1 cellular context compared by ENCODE assay signal in the genomic region with DNA sequence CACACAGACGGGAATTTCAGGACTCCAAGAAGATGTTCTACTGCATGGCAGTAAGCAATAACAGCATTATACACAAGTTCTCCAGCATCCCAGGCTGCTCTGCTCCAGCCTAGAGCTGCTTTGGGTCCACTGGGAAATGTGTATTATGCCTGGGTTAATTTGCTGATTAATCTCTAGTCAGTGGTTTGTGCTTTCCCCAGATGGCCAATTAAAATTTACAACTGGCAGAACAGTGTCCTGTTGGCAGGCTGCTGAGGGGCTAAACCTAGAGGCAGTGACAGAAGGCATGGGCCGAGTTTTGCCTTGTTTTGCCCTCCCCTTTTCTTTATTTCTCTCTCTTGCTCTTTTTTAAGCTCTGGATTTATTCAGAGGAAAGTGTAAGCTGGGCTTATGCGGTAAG.
TF ChIP-seq lines count a peak whose summit lies in the region.

No MANE protein-coding gene starts in this region.

TF ChIP-seq in HEK293, 187 proteins besides CTCF, POLR2A, EP300 and RAD21 (continued from another document):
- TF ChIP-seq ZNF214 (tag by site-specific recombination; IDR thresholded peaks at IDR 0.05; ENCODE audit: borderline replicate concordance) (no peak), ZNF19 (tag by site-specific recombination; IDR thresholded peaks at IDR 0.05; ENCODE audit: low read depth) (no peak), BCL11B (tag by site-specific recombination; IDR thresholded peaks at IDR 0.05; ENCODE audit: low read depth) (no peak), TRIM28 (IDR thresholded peaks at IDR 0.05; ENCODE audit: borderline replicate concordance, low read length) (peak; percentile 46; the same call in 1 of the 2 replicates), IKZF3 (tag by site-specific recombination; IDR thresholded peaks at IDR 0.05) (no peak), ZNF843 (tag by site-specific recombination; IDR thresholded peaks at IDR 0.05) (peak; percentile 62), ZNF561 (tag by site-specific recombination; IDR thresholded peaks at IDR 0.05; ENCODE audit: borderline replicate concordance) (0 out of 2 replicates have a peak, but pooled peaks have one; percentile 30), ZNF600 (tag by site-specific recombination; IDR thresholded peaks at IDR 0.05) (peak; percentile 74), ZNF266 (tag by site-specific recombination; IDR thresholded peaks at IDR 0.05; ENCODE audit: low read depth) (no peak), ZNF37A (tag by site-specific recombination; IDR thresholded peaks at IDR 0.05) (no peak), TCF7L2 (IDR thresholded peaks at IDR 0.05; ENCODE audit: borderline replicate concordance, low read depth, low read length) (no peak), ZNF341 (tag by site-specific recombination; IDR thresholded peaks at IDR 0.05; ENCODE audit: low read depth) (no peak), FEZF1 (tag by site-specific recombination; IDR thresholded peaks at IDR 0.05) (peak; percentile 87), ZBTB21 (tag by site-specific recombination; IDR thresholded peaks at IDR 0.05) (no peak), OSR2 (tag by site-specific recombination; IDR thresholded peaks at IDR 0.05) (peak; percentile 65), PRDM1 (tag by site-specific recombination; IDR thresholded peaks at IDR 0.05) (no peak), ZNF239 (tag by site-specific recombination; IDR thresholded peaks at IDR 0.05) (no peak), ZNF138 (tag by site-specific recombination; IDR thresholded peaks at IDR 0.05; ENCODE audit: borderline replicate concordance) (no peak), ZNF157 (tag by site-specific recombination; IDR thresholded peaks at IDR 0.05) (no peak), ZFP3 (tag by site-specific recombination; IDR thresholded peaks at IDR 0.05; ENCODE audit: low read depth) (no peak), ZBTB8A (tag by site-specific recombination; IDR thresholded peaks at IDR 0.05) (peak; percentile 82), ZNF223 (tag by site-specific recombination; IDR thresholded peaks at IDR 0.05) (no peak)
- TF ChIP-seq, protein P1, sequence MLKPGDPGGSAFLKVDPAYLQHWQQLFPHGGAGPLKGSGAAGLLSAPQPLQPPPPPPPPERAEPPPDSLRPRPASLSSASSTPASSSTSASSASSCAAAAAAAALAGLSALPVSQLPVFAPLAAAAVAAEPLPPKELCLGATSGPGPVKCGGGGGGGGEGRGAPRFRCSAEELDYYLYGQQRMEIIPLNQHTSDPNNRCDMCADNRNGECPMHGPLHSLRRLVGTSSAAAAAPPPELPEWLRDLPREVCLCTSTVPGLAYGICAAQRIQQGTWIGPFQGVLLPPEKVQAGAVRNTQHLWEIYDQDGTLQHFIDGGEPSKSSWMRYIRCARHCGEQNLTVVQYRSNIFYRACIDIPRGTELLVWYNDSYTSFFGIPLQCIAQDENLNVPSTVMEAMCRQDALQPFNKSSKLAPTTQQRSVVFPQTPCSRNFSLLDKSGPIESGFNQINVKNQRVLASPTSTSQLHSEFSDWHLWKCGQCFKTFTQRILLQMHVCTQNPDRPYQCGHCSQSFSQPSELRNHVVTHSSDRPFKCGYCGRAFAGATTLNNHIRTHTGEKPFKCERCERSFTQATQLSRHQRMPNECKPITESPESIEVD (tag by site-specific recombination; IDR thresholded peaks at IDR 0.05) = peak; percentile 47; the same call in 1 of the 2 replicates
- TF ChIP-seq, protein P2, sequence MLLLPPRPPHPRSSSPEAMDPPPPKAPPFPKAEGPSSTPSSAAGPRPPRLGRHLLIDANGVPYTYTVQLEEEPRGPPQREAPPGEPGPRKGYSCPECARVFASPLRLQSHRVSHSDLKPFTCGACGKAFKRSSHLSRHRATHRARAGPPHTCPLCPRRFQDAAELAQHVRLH (tag by site-specific recombination; IDR thresholded peaks at IDR 0.05) = no peak
- TF ChIP-seq, protein P3, sequence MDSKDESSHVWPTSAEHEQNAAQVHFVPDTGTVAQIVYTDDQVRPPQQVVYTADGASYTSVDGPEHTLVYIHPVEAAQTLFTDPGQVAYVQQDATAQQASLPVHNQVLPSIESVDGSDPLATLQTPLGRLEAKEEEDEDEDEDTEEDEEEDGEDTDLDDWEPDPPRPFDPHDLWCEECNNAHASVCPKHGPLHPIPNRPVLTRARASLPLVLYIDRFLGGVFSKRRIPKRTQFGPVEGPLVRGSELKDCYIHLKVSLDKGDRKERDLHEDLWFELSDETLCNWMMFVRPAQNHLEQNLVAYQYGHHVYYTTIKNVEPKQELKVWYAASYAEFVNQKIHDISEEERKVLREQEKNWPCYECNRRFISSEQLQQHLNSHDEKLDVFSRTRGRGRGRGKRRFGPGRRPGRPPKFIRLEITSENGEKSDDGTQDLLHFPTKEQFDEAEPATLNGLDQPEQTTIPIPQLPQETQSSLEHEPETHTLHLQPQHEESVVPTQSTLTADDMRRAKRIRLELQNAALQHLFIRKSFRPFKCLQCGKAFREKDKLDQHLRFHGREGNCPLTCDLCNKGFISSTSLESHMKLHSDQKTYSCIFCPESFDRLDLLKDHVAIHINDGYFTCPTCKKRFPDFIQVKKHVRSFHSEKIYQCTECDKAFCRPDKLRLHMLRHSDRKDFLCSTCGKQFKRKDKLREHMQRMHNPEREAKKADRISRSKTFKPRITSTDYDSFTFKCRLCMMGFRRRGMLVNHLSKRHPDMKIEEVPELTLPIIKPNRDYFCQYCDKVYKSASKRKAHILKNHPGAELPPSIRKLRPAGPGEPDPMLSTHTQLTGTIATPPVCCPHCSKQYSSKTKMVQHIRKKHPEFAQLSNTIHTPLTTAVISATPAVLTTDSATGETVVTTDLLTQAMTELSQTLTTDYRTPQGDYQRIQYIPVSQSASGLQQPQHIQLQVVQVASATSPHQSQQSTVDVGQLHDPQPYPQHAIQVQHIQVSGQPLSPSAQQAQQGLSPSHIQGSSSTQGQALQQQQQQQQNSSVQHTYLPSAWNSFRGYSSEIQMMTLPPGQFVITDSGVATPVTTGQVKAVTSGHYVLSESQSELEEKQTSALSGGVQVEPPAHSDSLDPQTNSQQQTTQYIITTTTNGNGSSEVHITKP (tag by site-specific recombination; IDR thresholded peaks at IDR 0.05) = 0 out of 2 replicates have a peak, but pooled peaks have one; percentile 23
- TF ChIP-seq, protein P4, sequence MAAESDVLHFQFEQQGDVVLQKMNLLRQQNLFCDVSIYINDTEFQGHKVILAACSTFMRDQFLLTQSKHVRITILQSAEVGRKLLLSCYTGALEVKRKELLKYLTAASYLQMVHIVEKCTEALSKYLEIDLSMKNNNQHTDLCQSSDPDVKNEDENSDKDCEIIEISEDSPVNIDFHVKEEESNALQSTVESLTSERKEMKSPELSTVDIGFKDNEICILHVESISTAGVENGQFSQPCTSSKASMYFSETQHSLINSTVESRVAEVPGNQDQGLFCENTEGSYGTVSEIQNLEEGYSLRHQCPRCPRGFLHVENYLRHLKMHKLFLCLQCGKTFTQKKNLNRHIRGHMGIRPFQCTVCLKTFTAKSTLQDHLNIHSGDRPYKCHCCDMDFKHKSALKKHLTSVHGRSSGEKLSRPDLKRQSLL (tag by site-specific recombination; IDR thresholded peaks at IDR 0.05) = peak; percentile 96
- TF ChIP-seq, protein P5, sequence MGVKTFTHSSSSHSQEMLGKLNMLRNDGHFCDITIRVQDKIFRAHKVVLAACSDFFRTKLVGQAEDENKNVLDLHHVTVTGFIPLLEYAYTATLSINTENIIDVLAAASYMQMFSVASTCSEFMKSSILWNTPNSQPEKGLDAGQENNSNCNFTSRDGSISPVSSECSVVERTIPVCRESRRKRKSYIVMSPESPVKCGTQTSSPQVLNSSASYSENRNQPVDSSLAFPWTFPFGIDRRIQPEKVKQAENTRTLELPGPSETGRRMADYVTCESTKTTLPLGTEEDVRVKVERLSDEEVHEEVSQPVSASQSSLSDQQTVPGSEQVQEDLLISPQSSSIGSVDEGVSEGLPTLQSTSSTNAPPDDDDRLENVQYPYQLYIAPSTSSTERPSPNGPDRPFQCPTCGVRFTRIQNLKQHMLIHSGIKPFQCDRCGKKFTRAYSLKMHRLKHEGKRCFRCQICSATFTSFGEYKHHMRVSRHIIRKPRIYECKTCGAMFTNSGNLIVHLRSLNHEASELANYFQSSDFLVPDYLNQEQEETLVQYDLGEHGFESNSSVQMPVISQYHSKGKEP (tag by site-specific recombination; IDR thresholded peaks at IDR 0.05) = peak; percentile 49; the same call in 1 of the 2 replicates
